19 cellular contexts compared by ENCODE assay signal in genomic region chr2:174053285-174053684, GRCh38.
DNase-seq lines count a peak whose midpoint lies in the region; ATAC-seq, FAIRE-seq and TF ChIP-seq lines count a peak whose summit lies in the region.
"Had no signal": no experiment of that assay in that cellular context is flagged by ENCODE, and none has a peak within 500 bp of the region (broad histone marks: within the 10 kb centered on the region; RNA-seq: fewer than 3 reads in every experiment).

No MANE protein-coding gene starts in this region.

- peak overlapping the region; percentile 58 for H3K4me3 Mint-ChIP-seq in WTC11
- H3K4me3 Mint-ChIP-seq: activated T-helper 17 cell treated with anti-CD3 and anti-CD28 coated beads, Interleukin-2, amount 50 U/mL, for 72 hours had no signal

- H3K27ac ChIP-seq in HUES48 (ENCODE audit: low read depth, low read length) = peak overlapping the region; percentile 46
- H3K27ac ChIP-seq in small intestine (ENCODE audit: low read depth in 1 of 2, low read length in 1 of 2) = no peak overlapping the region
- H3K27ac ChIP-seq in thyroid gland = no peak overlapping the region
- H3K27ac ChIP-seq: BLaER1, thoracic aorta had no signal

- intact Hi-C loops in thyroid gland (cut with DNase I) = no loop called here

- TF ChIP-seq CTCF in WTC11 (IDR thresholded peaks at IDR 0.05) = no peak
- TF ChIP-seq CTCF in thyroid gland (IDR thresholded peaks at IDR 0.05) = no peak

- H3K27me3 ChIP-seq in HUES48 (ENCODE audit: control insufficient read depth, insufficient read depth, low read length) (no peaks in the 10 kb centered on the region), small intestine (ENCODE audit: control insufficient read depth in 2 of 2, insufficient read depth in 2 of 2, low read length in 2 of 2) (no peaks in the 10 kb centered on the region), thyroid gland (no peaks in the 10 kb centered on the region)
- H3K27me3 ChIP-seq: BLaER1 had no signal

- no peak for FAIRE-seq in small intestine (lab: Jason Lieb, UNC)
- FAIRE-seq: GM19239 had no signal

- H3K4me1 Mint-ChIP-seq in WTC11 = peaks cover 40% of the 10 kb centered on the region
- H3K4me1 Mint-ChIP-seq: activated T-helper 17 cell treated with anti-CD3 and anti-CD28 coated beads, Interleukin-2, amount 50 U/mL, for 72 hours had no signal

- no peak for TF ChIP-seq POLR2A in thyroid gland (IDR thresholded peaks at IDR 0.05)

- ATAC-seq in WTC11 = peak; percentile 7
- ATAC-seq: activated T-helper 17 cell treated with anti-CD3 and anti-CD28 coated beads, Interleukin-2, amount 50 U/mL, for 72 hours had no signal

- H3K36me3 ChIP-seq in HUES48 (ENCODE audit: control insufficient read depth, insufficient read depth, low read length) = no peaks in the 10 kb centered on the region
- no peaks in the 10 kb centered on the region for H3K36me3 ChIP-seq in small intestine (ENCODE audit: control insufficient read depth in 2 of 2, insufficient read depth in 2 of 2, low read length in 2 of 2)
- H3K36me3 ChIP-seq in thyroid gland = no peaks in the 10 kb centered on the region
- H3K36me3 ChIP-seq: BLaER1, thoracic aorta had no signal

- H3K27ac Mint-ChIP-seq in WTC11 = peak overlapping the region; percentile 46; the same call in 1 of the 2 replicates
- H3K27ac Mint-ChIP-seq: activated T-helper 17 cell treated with anti-CD3 and anti-CD28 coated beads, Interleukin-2, amount 50 U/mL, for 72 hours had no signal

- peaks cover 35% of the 10 kb centered on the region for H3K4me1 ChIP-seq in HUES48 (ENCODE audit: control insufficient read depth, insufficient read depth, low read length)
- peaks cover 0 to 2% of the 10 kb centered on the region in 2 donors for H3K4me1 ChIP-seq in small intestine (ENCODE audit: control insufficient read depth in 2 of 2, insufficient read depth in 1 of 2, low read depth in 1 of 2, low read length in 1 of 2)
- H3K4me1 ChIP-seq in thyroid gland = peaks cover 0 to 4% of the 10 kb centered on the region in 2 donors

- CTCF ChIA-PET in WTC11 (lab: Charles Lee) = interaction anchor here (1.2 to 2.9 kb wide), 3 partner anchors 13 to 288 kb away, joined by 3 to 13 read pairs (median 5); no protein-coding TSS in a partner anchor

- H3K9me3 Mint-ChIP-seq in WTC11 = peaks cover 12% of the 10 kb centered on the region
- H3K9me3 Mint-ChIP-seq: activated T-helper 17 cell treated with anti-CD3 and anti-CD28 coated beads, Interleukin-2, amount 50 U/mL, for 72 hours had no signal

- 61 to 75% (median 67%) methylated on average over 8 of the region's 8 CpGs for WGBS in small intestine, 3 donors
- WGBS in thyroid gland, 2 donors = 77 to 87% methylated on average over 8 of the region's 8 CpGs

- no peaks in the 10 kb centered on the region for H3K27me3 Mint-ChIP-seq in WTC11 (ENCODE audit: low read depth)

- POLR2A ChIA-PET in WTC11 (lab: Charles Lee) = no interaction called here

- DNase-seq in WTC11 (ENCODE audit: low spot score) (no peak), small intestine (peak; percentile 28), thyroid gland (no peak), C1 segment of cervical spinal cord (lab: John Stamatoyannopoulos, UW) (no peak), OCI-M2 (lab: John Stamatoyannopoulos, UW; ENCODE audit: unreplicated experiment) (no peak)
- DNase-seq: activated CD8-positive, alpha-beta memory T cell treated with anti-CD3 and anti-CD28 coated beads for 24 hours; amygdala; NCI-H1092; NCI-H748 treated with DMSO at 0.1 percent for 48 hours; nucleus accumbens; stimulated activated CD4-positive, alpha-beta T cell treated with anti-CD3 and anti-CD28 coated beads, Interleukin-4, amount 100 ng/mL, for 24 hours; stimulated activated CD8-positive, alpha-beta memory T cell treated with anti-CD3 and anti-CD28 coated beads, Interleukin-4, amount 100 ng/mL, for 48 hours; SW 1271 had no signal

- H3K9ac ChIP-seq in HUES48 (ENCODE audit: low read depth, low read length) = no peak overlapping the region
- H3K9ac ChIP-seq: BLaER1 had no signal

- peaks cover 7% of the 10 kb centered on the region for H3K36me3 Mint-ChIP-seq in WTC11

- H3K9me3 ChIP-seq in HUES48 (ENCODE audit: control insufficient read depth, insufficient read depth, low read length) = no peaks in the 10 kb centered on the region
- no peaks in the 10 kb centered on the region for H3K9me3 ChIP-seq in iPS-18c (ENCODE audit: control insufficient read depth, insufficient read depth, low read length)
- no peaks in the 10 kb centered on the region for H3K9me3 ChIP-seq in small intestine (ENCODE audit: control insufficient read depth, low read depth)
- H3K9me3 ChIP-seq in thyroid gland = no peaks in the 10 kb centered on the region
- H3K9me3 ChIP-seq: thoracic aorta had no signal

- peak overlapping the region; percentile 39 for H3K4me3 ChIP-seq in HUES48 (ENCODE audit: low read depth, low read length)
- peak overlapping the region; percentile 16; the same call in 1 of the 2 replicates for H3K4me3 ChIP-seq in iPS-18c (ENCODE audit: insufficient read depth, low read depth, low read length)
- H3K4me3 ChIP-seq in small intestine (ENCODE audit: low read depth in 1 of 2, low read length in 2 of 2) = no peak overlapping the region
- H3K4me3 ChIP-seq in thyroid gland (replicated peaks in 1 of 3) = no peak overlapping the region
- H3K4me3 ChIP-seq: BLaER1, thoracic aorta had no signal

TF ChIP-seq in WTC11, 78 proteins besides CTCF, POLR2A, EP300 and RAD21:
- TF ChIP-seq ZNF232 (CRISPR knock-in tag; IDR thresholded peaks at IDR 0.05) = no peak

Comparison
In these comparisons a context has a peak if more than half of its experiments do, and no peak if none do; other contexts are left out.
1. H3K4me3 ChIP-seq: peak in HUES48 (single experiment) and iPS-18c (single experiment); none in small intestine (0 of 2) and thyroid gland (0 of 3).